ENCODE assay signal across 13 cellular contexts in the genomic region with DNA sequence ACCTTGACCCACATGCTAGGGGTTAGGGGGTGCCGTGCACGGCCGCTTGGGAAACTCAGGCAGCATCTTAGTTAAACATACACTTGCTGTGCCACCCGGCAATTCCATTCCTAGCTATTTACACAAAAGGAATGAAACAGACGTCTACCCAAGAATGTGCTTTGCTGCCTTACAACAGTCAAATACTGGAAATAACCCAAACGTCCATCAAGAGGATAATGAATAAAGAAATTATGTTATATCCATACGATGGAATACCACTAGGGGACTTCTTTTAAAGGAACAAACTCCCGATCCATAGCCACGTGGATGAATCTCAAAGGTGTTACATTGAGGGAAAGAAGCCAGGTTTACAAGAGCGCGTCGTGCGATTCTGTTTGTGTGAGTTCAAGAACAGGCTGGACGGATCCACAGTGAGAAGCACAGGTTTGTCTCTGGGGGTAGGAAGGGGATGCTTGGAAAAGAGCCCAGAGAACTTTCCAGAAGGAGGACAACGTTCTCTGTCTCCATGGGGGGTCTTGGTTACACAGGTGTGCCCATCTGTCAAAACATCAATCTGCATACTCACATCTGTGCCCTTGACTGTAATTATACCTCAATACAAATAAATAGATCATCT. TPM values are rescaled to one million over a fixed set of nuclear protein-coding genes. Genes with fewer than 3 reads are reported as not detected.
DNase-seq lines count a peak whose midpoint lies in the region; ATAC-seq and TF ChIP-seq lines count a peak whose summit lies in the region.
"Had no signal": no experiment of that assay in that cellular context is flagged by ENCODE, and none has a peak within 500 bp of the region (broad histone marks: within the 10 kb centered on the region; RNA-seq: fewer than 3 reads in every experiment).

No MANE protein-coding gene starts in this region.

- TF ChIP-seq CTCF in C4-2B (conservative IDR thresholded peaks at IDR 0.05) (no peak), brain microvascular endothelial cell (IDR thresholded peaks at IDR 0.05; ENCODE audit: low read depth, low read length, missing control alignments) (no peak), neural cell (IDR thresholded peaks at IDR 0.05; ENCODE audit: poor library complexity, severe bottlenecking) (no peak), natural killer cell (IDR thresholded peaks at IDR 0.05) (no peak)

- no peaks in the 10 kb centered on the region for H3K79me2 ChIP-seq in neural cell (replicated peaks; ENCODE audit: insufficient read depth, low read length)

- H3K36me3 Mint-ChIP-seq in natural killer cell = no peaks in the 10 kb centered on the region

- H3K27ac ChIP-seq in C4-2B (peak overlapping the region; percentile 34), brain microvascular endothelial cell (no peak overlapping the region), neural cell (ENCODE audit: low read length) (peak overlapping the region; percentile 51)
- H3K27ac ChIP-seq: stomach had no signal

- H3K4me2 ChIP-seq in neural cell (ENCODE audit: low read length) = peak overlapping the region; percentile 10

- H3K27me3 ChIP-seq in brain microvascular endothelial cell (replicated peaks) (no peaks in the 10 kb centered on the region), neural cell (ENCODE audit: insufficient read depth, low read depth, low read length) (no peaks in the 10 kb centered on the region)

- DNase-seq in NCI-H1436 treated with DMSO at 0.1 percent for 48 hours (lab: John Stamatoyannopoulos, UW) (peak; percentile 32), brain microvascular endothelial cell (peak; percentile 6), SIG-M5 (lab: John Stamatoyannopoulos, UW) (no peak), HPDE6-E6E7 (ENCODE audit: extremely low spot score) (no peak), natural killer cell (no peak)
- DNase-seq: activated CD8-positive, alpha-beta T cell treated with anti-CD3 and anti-CD28 coated beads, Interleukin-2, amount 10 ng/mL, durations not matched to agents 7 days and 5 days; activated naive CD4-positive, alpha-beta T cell treated with Interleukin-2 at 50 U/mL for 16 hours; CD8-positive, alpha-beta memory T cell; stomach had no signal

- H3K4me3 ChIP-seq in brain microvascular endothelial cell (ENCODE audit: low read depth, low read length) (no peak overlapping the region), neural cell (ENCODE audit: low read length) (no peak overlapping the region)
- H3K4me3 ChIP-seq: stomach had no signal

- H3K27me3 Mint-ChIP-seq in natural killer cell (ENCODE audit: low read depth in 2 of 2) = no peaks in the 10 kb centered on the region
- H3K27me3 Mint-ChIP-seq: CD8-positive, alpha-beta memory T cell had no signal

- no peak for TF ChIP-seq RAD21 in neural cell (conservative IDR thresholded peaks at IDR 0.05)

- H3K27ac Mint-ChIP-seq in natural killer cell = no peak overlapping the region
- H3K27ac Mint-ChIP-seq: activated CD8-positive, alpha-beta T cell treated with anti-CD3 and anti-CD28 coated beads, Interleukin-2, amount 10 ng/mL, durations not matched to agents 7 days and 5 days; T-helper 2 cell treated with Interferon-gamma antibody and Interleukin-4, amounts not matched to agents 5 μg/mL and 100 μg/mL, for 36 hours had no signal

- peak overlapping the region; percentile 48 for H3K9ac ChIP-seq in neural cell (ENCODE audit: low read length)

- H3K9me3 ChIP-seq in neural cell (ENCODE audit: low read length) = no peaks in the 10 kb centered on the region
- H3K9me3 ChIP-seq: stomach had no signal

- H3K4me3 Mint-ChIP-seq in natural killer cell = no peak overlapping the region
- H3K4me3 Mint-ChIP-seq: activated CD8-positive, alpha-beta T cell treated with anti-CD3 and anti-CD28 coated beads, Interleukin-2, amount 10 ng/mL, durations not matched to agents 7 days and 5 days; CD8-positive, alpha-beta memory T cell; T-helper 2 cell treated with Interferon-gamma antibody and Interleukin-4, amounts not matched to agents 5 μg/mL and 100 μg/mL, for 36 hours had no signal

- H3K36me3 ChIP-seq in brain microvascular endothelial cell (replicated peaks) = no peaks in the 10 kb centered on the region
- H3K36me3 ChIP-seq in neural cell (ENCODE audit: insufficient read depth, low read length) = no peaks in the 10 kb centered on the region
- H3K36me3 ChIP-seq: stomach had no signal

- no peaks in the 10 kb centered on the region for H4K20me1 ChIP-seq in neural cell (ENCODE audit: insufficient read depth)

- H3K4me1 Mint-ChIP-seq in natural killer cell = peaks cover 12 to 15% of the 10 kb centered on the region in 2 donors

- no peaks in the 10 kb centered on the region for H3K9me2 ChIP-seq in neural cell (ENCODE audit: insufficient read depth, low read length)

- H3F3A ChIP-seq in neural cell (ENCODE audit: insufficient read depth, low read length, poor library complexity, severe bottlenecking) = no peaks in the 10 kb centered on the region

- H2AFZ ChIP-seq in neural cell (ENCODE audit: low read depth, low read length) = no peak overlapping the region

- H3K9me3 Mint-ChIP-seq in natural killer cell = no peaks in the 10 kb centered on the region
- H3K9me3 Mint-ChIP-seq: CD8-positive, alpha-beta memory T cell had no signal

- intact Hi-C loops in natural killer cell (cut with micrococcal nuclease) = no loop called here

- in situ Hi-C loops in brain microvascular endothelial cell (cut with HindIII; ENCODE audit: low pct_ligation_motif_present, low sequenced_read_pairs) = no loop called here

- no peak for TF ChIP-seq EP300 in neural cell (conservative IDR thresholded peaks at IDR 0.05; ENCODE audit: poor library complexity, severe bottlenecking)

- ATAC-seq in natural killer cell (no peak), HG03520 (IDR thresholded peaks at IDR 0.05; ENCODE audit: unreplicated experiment) (no peak)
- ATAC-seq: activated CD8-positive, alpha-beta T cell treated with anti-CD3 and anti-CD28 coated beads, Interleukin-2, amount 10 ng/mL, durations not matched to agents 7 days and 5 days had no signal

TF ChIP-seq in neural cell, 6 proteins besides CTCF, POLR2A, EP300 and RAD21:
- TF ChIP-seq MXI1 (conservative IDR thresholded peaks at IDR 0.05; ENCODE audit: poor library complexity, severe bottlenecking) (no peak), TAF1 (IDR thresholded peaks at IDR 0.05; ENCODE audit: low read depth) (no peak)

RNA-seq across cellular contexts. Expression of a gene that starts 41.8 kb away (rescaled TPM):
- polyA plus RNA-seq in neural cell = 23.2 and 36.2 TPM in 2 replicates
- 14.1 and 15.3 TPM in 2 replicates for polyA minus RNA-seq in neural cell
- total RNA-seq in natural killer cell = 10 to 100 TPM; 12.7 to 22.1 (median 17.9) TPM

Comparison
In these comparisons a context has a peak if more than half of its experiments do, and no peak if none do; other contexts are left out.
1. DNase-seq: peak in NCI-H1436 treated with DMSO at 0.1 percent for 48 hours (single experiment) and brain microvascular endothelial cell (single experiment); none in SIG-M5 (single experiment), HPDE6-E6E7 (single experiment) and natural killer cell (single experiment).